ENCODE assay signal across 8 cellular contexts in the genomic region with DNA sequence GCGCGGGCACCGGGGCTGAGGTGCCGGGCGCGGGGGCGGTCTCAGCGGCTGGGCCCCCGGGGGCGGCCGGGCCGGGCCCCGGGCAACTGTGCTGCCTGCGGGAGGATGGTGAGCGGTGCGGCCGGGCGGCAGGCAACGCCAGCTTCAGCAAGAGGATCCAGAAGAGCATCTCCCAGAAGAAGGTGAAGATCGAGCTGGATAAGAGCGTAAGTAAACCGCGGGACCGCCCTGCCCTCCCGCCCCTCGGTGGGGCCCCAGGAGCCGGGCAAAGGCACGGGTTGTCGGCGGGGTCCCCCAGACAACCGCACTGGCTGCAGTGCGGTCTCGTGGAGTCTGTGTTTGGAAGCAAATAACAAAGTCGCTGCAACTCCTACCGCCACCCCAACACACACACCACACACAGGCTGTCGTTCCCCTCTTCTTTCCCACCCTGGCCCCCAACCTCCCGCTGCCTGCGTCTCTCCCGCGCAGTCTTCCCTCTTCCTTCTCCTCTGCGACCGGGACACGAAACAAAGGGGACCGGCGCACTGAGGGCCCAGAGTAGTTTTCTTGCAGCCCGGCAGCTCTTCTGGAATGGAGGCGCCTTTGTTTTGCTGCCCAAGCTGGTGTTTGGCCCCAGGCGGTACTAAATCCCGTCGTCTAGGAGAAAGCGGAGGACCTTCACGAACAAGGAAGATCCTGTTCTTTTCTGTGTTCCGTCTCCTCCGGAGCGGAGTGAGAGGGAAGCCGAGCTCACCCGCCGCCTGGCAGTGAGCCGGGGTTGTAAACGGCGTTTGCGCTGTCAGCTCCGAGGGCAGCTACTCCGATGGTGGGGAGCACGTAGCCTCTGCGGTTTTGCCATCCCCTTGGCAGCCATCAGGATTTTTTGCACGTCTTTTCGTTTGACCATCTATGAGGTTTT. TPM values are rescaled to one million over a fixed set of nuclear protein-coding genes. Genes with fewer than 3 reads are reported as not detected.
DNase-seq lines count a peak whose midpoint lies in the region; ATAC-seq and TF ChIP-seq lines count a peak whose summit lies in the region.

No MANE protein-coding gene starts in this region.

- H3K27ac Mint-ChIP-seq in activated naive CD4-positive, alpha-beta T cell treated with anti-CD3 and anti-CD28 coated beads, Interleukin-2, amount 50 U/mL, for 24 hours, result peak overlapping the region; percentile 1

- H3K4me3 Mint-ChIP-seq in activated naive CD4-positive, alpha-beta T cell treated with anti-CD3 and anti-CD28 coated beads, Interleukin-2, amount 50 U/mL, for 24 hours, result peak overlapping the region; percentile 99

- peak overlapping the region; percentile 87 for H3K4me3 ChIP-seq in DOHH2 (ENCODE audit: low read length)
- H3K4me3 ChIP-seq in HUES48 (ENCODE audit: low read depth, low read length), result peak overlapping the region; percentile 94
- H3K4me3 ChIP-seq in SJSA1, result peak overlapping the region; percentile 86
- peak overlapping the region; percentile 73 to 94 (median 90) for H3K4me3 ChIP-seq in upper lobe of left lung

- 1% methylated on average over 32 to 53 of the region's 68 CpGs for WGBS in upper lobe of left lung, 2 donors

- no peaks in the 10 kb centered on the region for H3K27me3 ChIP-seq in DOHH2 (ENCODE audit: control insufficient read depth, low read length)
- H3K27me3 ChIP-seq in HUES48 (ENCODE audit: control insufficient read depth, insufficient read depth, low read length), result 0 out of 2 replicates have a peak, but pooled peaks cover 2% of the 10 kb centered on the region
- no peaks in the 10 kb centered on the region for H3K27me3 ChIP-seq in SJSA1 (replicated peaks)
- no peaks in the 10 kb centered on the region for H3K27me3 ChIP-seq in upper lobe of left lung

- H3K9ac ChIP-seq in HUES48 (ENCODE audit: low read depth, low read length), result peak overlapping the region; percentile 38; the same call in 1 of the 2 replicates

- TF ChIP-seq CTCF in DOHH2 (IDR thresholded peaks at IDR 0.05; ENCODE audit: low read depth, low read length, poor library complexity, severe bottlenecking) (no peak), upper lobe of left lung (IDR thresholded peaks at IDR 0.05) (peak in 1 of 6 experiments; percentile 10)

- no peaks in the 10 kb centered on the region for H3K9me3 Mint-ChIP-seq in activated naive CD4-positive, alpha-beta T cell treated with anti-CD3 and anti-CD28 coated beads, Interleukin-2, amount 50 U/mL, for 24 hours

- H3K4me1 ChIP-seq in DOHH2 (ENCODE audit: control insufficient read depth, low read length) (peaks cover 34% of the 10 kb centered on the region), HUES48 (ENCODE audit: control insufficient read depth, insufficient read depth, low read length) (peaks cover 7% of the 10 kb centered on the region), SJSA1 (replicated peaks) (peaks cover 13% of the 10 kb centered on the region), upper lobe of left lung (peaks cover 8 to 31% (median 17%) of the 10 kb centered on the region in 4 donors)

- H4K20me1 ChIP-seq in DOHH2 (ENCODE audit: control insufficient read depth, insufficient read depth, low read depth, low read length), result no peaks in the 10 kb centered on the region; the same call in 1 of the 2 replicates

- peak; percentile 58 to 69 for DNase-seq in SJSA1 (ENCODE audit: low read depth in 1 of 2, low spot score in 2 of 2)
- peak; percentile 77 for DNase-seq in glomerular visceral epithelial cell (ENCODE audit: extremely low spot score)
- DNase-seq in occipital lobe (lab: John Stamatoyannopoulos, UW), result peak; percentile 72
- DNase-seq in upper lobe of left lung, result peak; percentile 55 to 91

- peak in 2 of 4 donors; percentile 23 to 54 for TF ChIP-seq POLR2A in upper lobe of left lung (IDR thresholded peaks at IDR 0.05)

- peak overlapping the region; percentile 10; the same call in 1 of the 2 replicates for H3K27ac ChIP-seq in DOHH2 (ENCODE audit: low read depth, low read length)
- peak overlapping the region; percentile 71 for H3K27ac ChIP-seq in HUES48 (ENCODE audit: low read depth, low read length)
- no peak overlapping the region for H3K27ac ChIP-seq in SJSA1
- H3K27ac ChIP-seq in upper lobe of left lung, result peak overlapping the region; percentile 90 to 97 (median 92)

- no peaks in the 10 kb centered on the region for H3K9me2 ChIP-seq in DOHH2 (replicated peaks; ENCODE audit: control insufficient read depth, low read length)

- H3K4me2 ChIP-seq in DOHH2 (ENCODE audit: low read length), result peak overlapping the region; percentile 77

- peaks cover 14% of the 10 kb centered on the region for H3K27me3 Mint-ChIP-seq in activated naive CD4-positive, alpha-beta T cell treated with anti-CD3 and anti-CD28 coated beads, Interleukin-2, amount 50 U/mL, for 24 hours

- peaks cover 52% of the 10 kb centered on the region for H3K79me2 ChIP-seq in DOHH2 (ENCODE audit: control insufficient read depth, low read length)

- ATAC-seq in GM21526 (IDR thresholded peaks at IDR 0.05; ENCODE audit: low FRiP score, unreplicated experiment), result peak; percentile 26
- peak in 1 of 2 donors; percentile 56 for ATAC-seq in upper lobe of left lung (ENCODE audit: low FRiP score in 2 of 2)

- H3K36me3 ChIP-seq in DOHH2 (ENCODE audit: control insufficient read depth, low read length) (peaks cover 36% of the 10 kb centered on the region), HUES48 (ENCODE audit: control insufficient read depth, insufficient read depth, low read length) (no peaks in the 10 kb centered on the region; the same call in 1 of the 2 replicates), SJSA1 (peaks cover 16% of the 10 kb centered on the region), upper lobe of left lung (peaks cover 0 to 3% (median 0%) of the 10 kb centered on the region in 4 donors)

- H3K36me3 Mint-ChIP-seq in activated naive CD4-positive, alpha-beta T cell treated with anti-CD3 and anti-CD28 coated beads, Interleukin-2, amount 50 U/mL, for 24 hours, result no peaks in the 10 kb centered on the region

- no peaks in the 10 kb centered on the region for H3K9me3 ChIP-seq in DOHH2 (ENCODE audit: control insufficient read depth, insufficient read depth, low read length)
- H3K9me3 ChIP-seq in HUES48 (ENCODE audit: control insufficient read depth, insufficient read depth, low read length), result no peaks in the 10 kb centered on the region
- H3K9me3 ChIP-seq in SJSA1 (replicated peaks), result no peaks in the 10 kb centered on the region; the same call in 1 of the 2 replicates
- no peaks in the 10 kb centered on the region for H3K9me3 ChIP-seq in upper lobe of left lung

- peaks cover 9% of the 10 kb centered on the region for H3F3A ChIP-seq in DOHH2 (ENCODE audit: control insufficient read depth, insufficient read depth)

- no peak for TF ChIP-seq EP300 in upper lobe of left lung (IDR thresholded peaks at IDR 0.05)

- peaks cover 15% of the 10 kb centered on the region for H3K4me1 Mint-ChIP-seq in activated naive CD4-positive, alpha-beta T cell treated with anti-CD3 and anti-CD28 coated beads, Interleukin-2, amount 50 U/mL, for 24 hours

RNA-seq across cellular contexts. Expression of gene SAP30, which starts 0.8 kb away (rescaled TPM):
- total RNA-seq in SJSA1 (2014; rRNA removed; shearing (Covaris generic)), result 39.0 and 61.7 TPM in 2 replicates
- total RNA-seq in occipital lobe (24.5 TPM), upper lobe of left lung (10 to 100 TPM; 15.0 to 39.8 (median 18.8) TPM)

RNA-seq across cellular contexts. Expression of gene SCRG1, which starts 27.4 kb away (rescaled TPM):
- total RNA-seq in SJSA1 (2014; rRNA removed; shearing (Covaris generic)), result not detected in 2 replicates
- total RNA-seq in occipital lobe, result 2.8 TPM
- total RNA-seq in upper lobe of left lung, result under 1 TPM in 2 of 6 donors, not detected in 4; 0.09 to 0.27 TPM

RNA-seq across cellular contexts. Expression of gene HMGB2, which starts 37.4 kb away (rescaled TPM):
- total RNA-seq in SJSA1 (2014; rRNA removed; shearing (Covaris generic)), result 412 and 500 TPM in 2 replicates
- 20.4 TPM for total RNA-seq in occipital lobe
- total RNA-seq in upper lobe of left lung, result 10 to 100 TPM; 37.5 to 72.7 (median 54.8) TPM
